ENCODE assay signal across 28 cellular contexts in genomic region chr21:42027085-42027803, GRCh38. TPM values are rescaled to one million over a fixed set of nuclear protein-coding genes. Genes with fewer than 3 reads are reported as not detected.
DNase-seq lines count a peak whose midpoint lies in the region; ATAC-seq and TF ChIP-seq lines count a peak whose summit lies in the region.
"Had no signal": no experiment of that assay in that cellular context is flagged by ENCODE, and none has a peak within 500 bp of the region (broad histone marks: within the 10 kb centered on the region; RNA-seq: fewer than 3 reads in every experiment).

No MANE protein-coding gene starts in this region.

- H3K4ac ChIP-seq in IMR-90 (ENCODE audit: low read depth, low read length) (peak overlapping the region; percentile 85), mesenchymal stem cell (ENCODE audit: low read depth in 1 of 2, low read length in 2 of 2) (no peak overlapping the region)

- peak overlapping the region in 1 of 5 experiments; percentile 11 for H3K4me3 Mint-ChIP-seq in brain
- H3K4me3 Mint-ChIP-seq: activated CD4-positive, alpha-beta memory T cell treated with anti-CD3 and anti-CD28 coated beads, Interleukin-2, amount 10 ng/mL, durations not matched to agents 7 days and 5 days; activated naive CD4-positive, alpha-beta T cell treated with anti-CD3 and anti-CD28 coated beads for 36 hours; T-helper 1 cell treated with Interleukin-12 subunit alpha and Interleukin-12 subunit beta and Interleukin-4 antibody, amounts not matched to agents 30 μg/mL and 1 μg/mL, for 36 hours; type B pancreatic cell had no signal

- dilution Hi-C loops in IMR-90 (cut with HindIII; ENCODE audit: low sequenced_read_pairs, unreplicated experiment): no loop called here

- no peaks in the 10 kb centered on the region for H4K20me1 ChIP-seq in IMR-90 (ENCODE audit: insufficient read depth, low read length)
- H4K20me1 ChIP-seq: BLaER1 treated with 17β-estradiol and CSF1 and Interleukin-3, amounts not matched to agents 10 nM and 100 nM had no signal

- POLR2A ChIA-PET in IMR-90 (lab: Charles Lee; ENCODE audit: unreplicated experiment): no interaction called here

- H3K27me3 ChIP-seq in IMR-90 (ENCODE audit: control insufficient read depth, insufficient read depth, low read length): no peaks in the 10 kb centered on the region
- H3K27me3 ChIP-seq in mesenchymal stem cell (ENCODE audit: control insufficient read depth in 1 of 2, insufficient read depth in 1 of 2, low read length in 2 of 2): peaks cover 0 to 32% of the 10 kb centered on the region in 2 experiments
- H3K27me3 ChIP-seq in thoracic aorta (replicated peaks; ENCODE audit: insufficient read depth): no peaks in the 10 kb centered on the region
- H3K27me3 ChIP-seq: BLaER1 treated with 17β-estradiol and CSF1 and Interleukin-3, amounts not matched to agents 10 nM and 100 nM; left lung; MG63 had no signal

- H3K9ac ChIP-seq in IMR-90 (ENCODE audit: low read depth, low read length): no peak overlapping the region
- no peak overlapping the region for H3K9ac ChIP-seq in mesenchymal stem cell (ENCODE audit: low read length)
- H3K9ac ChIP-seq: BLaER1 treated with 17β-estradiol and CSF1 and Interleukin-3, amounts not matched to agents 10 nM and 100 nM; KMS-11; SK-N-SH had no signal

- H2BK15ac ChIP-seq in IMR-90 (ENCODE audit: low read depth, low read length) (peak overlapping the region; percentile 98), mesenchymal stem cell (ENCODE audit: low read depth, poor library complexity, severe bottlenecking) (peak overlapping the region; percentile 74)

- no peak for DNase-seq in IMR-90
- no peak for DNase-seq in mesenchymal stem cell
- DNase-seq in thoracic aorta (ENCODE audit: low spot score): no peak
- no peak for DNase-seq in ACHN
- no peak for DNase-seq in T-helper 1 cell
- DNase-seq: activated CD4-positive, alpha-beta memory T cell treated with anti-CD3 and anti-CD28 coated beads, Interleukin-2, amount 10 ng/mL, durations not matched to agents 7 days and 5 days; activated CD4-positive, CD25-positive, alpha-beta regulatory T cell treated with anti-CD3 and anti-CD28 coated beads, Interleukin-2, amount 50 U/mL, for 72 hours; activated naive CD4-positive, alpha-beta T cell treated with anti-CD3 and anti-CD28 coated beads for 36 hours; effector CD8-positive, alpha-beta T cell; left lung; MG63; NCI-H2029 treated with DMSO at 0.1 percent for 48 hours; NCI-H524 treated with DMSO at 0.1 percent for 48 hours; nucleus accumbens; SK-N-SH; stimulated activated CD4-positive, alpha-beta T cell treated with anti-CD3 and anti-CD28 coated beads, Interleukin-4, amount 100 ng/mL, for 24 hours had no signal

- TF ChIP-seq CTCF in IMR-90 (conservative IDR thresholded peaks at IDR 0.05; ENCODE audit: low read depth, low read length) (no peak), brain (conservative IDR thresholded peaks at IDR 0.05) (no peak), thoracic aorta (IDR thresholded peaks at IDR 0.05) (no peak)

- no peak overlapping the region for H3K56ac ChIP-seq in IMR-90 (ENCODE audit: extremely low read depth, insufficient read depth, low read length)

- H2BK120ac ChIP-seq in IMR-90 (ENCODE audit: low read depth, low read length) (peak overlapping the region; percentile 60), mesenchymal stem cell (ENCODE audit: low read depth, low read length) (no peak overlapping the region)

- H3K4me1 Mint-ChIP-seq in brain: peaks cover 66% of the 10 kb centered on the region
- H3K4me1 Mint-ChIP-seq: activated CD4-positive, alpha-beta memory T cell treated with anti-CD3 and anti-CD28 coated beads, Interleukin-2, amount 10 ng/mL, durations not matched to agents 7 days and 5 days had no signal

- intact Hi-C loops in IMR-90 (cut with micrococcal nuclease): no loop called here

- peaks cover 0 to 4% (median 0%) of the 10 kb centered on the region in 5 experiments for H3K9me3 Mint-ChIP-seq in brain
- H3K9me3 Mint-ChIP-seq: activated naive CD4-positive, alpha-beta T cell treated with anti-CD3 and anti-CD28 coated beads for 36 hours; T-helper 1 cell treated with Interleukin-12 subunit alpha and Interleukin-12 subunit beta and Interleukin-4 antibody, amounts not matched to agents 30 μg/mL and 1 μg/mL, for 36 hours; type B pancreatic cell had no signal

- H3K14ac ChIP-seq in IMR-90 (replicated peaks; ENCODE audit: low read depth, low read length) (peak overlapping the region; percentile 73; the same call in 1 of the 2 replicates), mesenchymal stem cell (ENCODE audit: low read length in 2 of 2) (peak overlapping the region in 1 of 2 experiments; percentile 96)

- BruUV-seq in IMR-90 (replicated peaks; lab: Mats Ljungman, UMichigan): no TSS peak

- H2BK5ac ChIP-seq in IMR-90 (ENCODE audit: low read depth, low read length, poor library complexity, severe bottlenecking) (peak overlapping the region; percentile 96), mesenchymal stem cell (ENCODE audit: low read depth, low read length, poor library complexity, severe bottlenecking) (no peak overlapping the region)

- 81% methylated on average over 4 of the region's 6 CpGs; no CpG with 5 or more reads in 1 of the 2 experiments for WGBS in IMR-90 (ENCODE audit: extremely low coverage in 2 of 2, insufficient read length in 1 of 2), 2 experiments
- WGBS in mesenchymal stem cell: 90% methylated on average over 6 of the region's 6 CpGs

- H2AFZ ChIP-seq in IMR-90 (replicated peaks; ENCODE audit: low read length, poor library complexity) (no peak overlapping the region), mesenchymal stem cell (ENCODE audit: low read depth, low read length) (no peak overlapping the region)

- H3K27ac Mint-ChIP-seq in brain: peak overlapping the region; percentile 19 to 99 (median 96)
- H3K27ac Mint-ChIP-seq: activated CD4-positive, alpha-beta memory T cell treated with anti-CD3 and anti-CD28 coated beads, Interleukin-2, amount 10 ng/mL, durations not matched to agents 7 days and 5 days; activated naive CD4-positive, alpha-beta T cell treated with anti-CD3 and anti-CD28 coated beads for 36 hours; T-helper 1 cell treated with Interleukin-12 subunit alpha and Interleukin-12 subunit beta and Interleukin-4 antibody, amounts not matched to agents 30 μg/mL and 1 μg/mL, for 36 hours; type B pancreatic cell had no signal

- H3K23ac ChIP-seq in IMR-90 (ENCODE audit: low read depth, low read length) (no peak overlapping the region), mesenchymal stem cell (ENCODE audit: low read length in 2 of 2) (peak overlapping the region in 1 of 2 experiments; percentile 34)

- CTCF ChIA-PET in IMR-90 (lab: Yijun Ruan, JAX): no interaction called here

- no peak overlapping the region for H3K27ac ChIP-seq in IMR-90 (ENCODE audit: insufficient read depth, low read length)
- H3K27ac ChIP-seq in mesenchymal stem cell (ENCODE audit: low read length, poor library complexity, severe bottlenecking): no peak overlapping the region
- peak overlapping the region; percentile 62 to 63 for H3K27ac ChIP-seq in thoracic aorta
- H3K27ac ChIP-seq: BLaER1 treated with 17β-estradiol and CSF1 and Interleukin-3, amounts not matched to agents 10 nM and 100 nM; epithelial cell of prostate; KMS-11; left lung; prostate gland had no signal

- H2AK9ac ChIP-seq in IMR-90 (replicated peaks; ENCODE audit: low read depth, low read length, poor library complexity): no peak overlapping the region

- H4K8ac ChIP-seq in IMR-90 (ENCODE audit: low read depth in 2 of 2, low read length in 2 of 2) (peak overlapping the region; percentile 56 to 93; a peak in 3 of 4 replicates), mesenchymal stem cell (ENCODE audit: low read length) (peak overlapping the region; percentile 23)

- H3K4me2 ChIP-seq in IMR-90 (ENCODE audit: low read depth, low read length) (no peak overlapping the region), mesenchymal stem cell (ENCODE audit: low read length, poor library complexity, severe bottlenecking) (no peak overlapping the region)
- H3K4me2 ChIP-seq: BLaER1 treated with 17β-estradiol and CSF1 and Interleukin-3, amounts not matched to agents 10 nM and 100 nM; KMS-11; SK-N-SH had no signal

- H2AK5ac ChIP-seq in IMR-90 (ENCODE audit: low read depth, low read length): peak overlapping the region; percentile 86
- no peak overlapping the region for H2AK5ac ChIP-seq in mesenchymal stem cell (ENCODE audit: low read length, severe bottlenecking)

- ATAC-seq in IMR-90 (ENCODE audit: low read depth) (no peak), thoracic aorta (ENCODE audit: insufficient number of reproducible peaks, low FRiP score, low read depth) (no peak), GM21515 (IDR thresholded peaks at IDR 0.05; ENCODE audit: unreplicated experiment) (no peak), HG03039 (IDR thresholded peaks at IDR 0.05; ENCODE audit: unreplicated experiment) (no peak)
- ATAC-seq: left lung, Right ventricle myocardium inferior had no signal

- TF ChIP-seq POLR2A in IMR-90 (IDR thresholded peaks at IDR 0.05; ENCODE audit: low read depth, low read length): no peak

- H3K27me3 Mint-ChIP-seq in brain: no peaks in the 10 kb centered on the region

- H3K36me3 ChIP-seq in IMR-90 (ENCODE audit: control insufficient read depth, insufficient read depth, low read length) (no peaks in the 10 kb centered on the region), mesenchymal stem cell (ENCODE audit: control insufficient read depth in 1 of 2, insufficient read depth in 2 of 2, low read depth in 1 of 2, low read length in 2 of 2) (peaks cover 0 to 4% of the 10 kb centered on the region in 2 experiments), thoracic aorta (no peaks in the 10 kb centered on the region)
- H3K36me3 ChIP-seq: BLaER1 treated with 17β-estradiol and CSF1 and Interleukin-3, amounts not matched to agents 10 nM and 100 nM; left lung; MG63; prostate gland had no signal

- no peak for TF ChIP-seq RAD21 in IMR-90 (IDR thresholded peaks at IDR 0.05; ENCODE audit: low read length)

- H4K91ac ChIP-seq in IMR-90 (ENCODE audit: insufficient read depth, low read depth, low read length) (peak overlapping the region; percentile 70; the same call in 1 of the 2 replicates), mesenchymal stem cell (ENCODE audit: low read length) (peak overlapping the region; percentile 82)

- H3K4me3 ChIP-seq in IMR-90 (ENCODE audit: insufficient read depth, low read depth, low read length): no peak overlapping the region
- H3K4me3 ChIP-seq in mesenchymal stem cell (ENCODE audit: insufficient read depth in 1 of 2, low read depth in 1 of 2, low read length in 2 of 2): no peak overlapping the region
- no peak overlapping the region for H3K4me3 ChIP-seq in thoracic aorta
- H3K4me3 ChIP-seq: BLaER1 treated with 17β-estradiol and CSF1 and Interleukin-3, amounts not matched to agents 10 nM and 100 nM; left lung; MG63; prostate gland had no signal

- H2BK20ac ChIP-seq in IMR-90 (ENCODE audit: low read depth, low read length): peak overlapping the region; percentile 70

- in situ Hi-C loops in IMR-90 (cut with MboI; ENCODE audit: low sequenced_read_pairs) (no loop called here), ACHN (cut with HindIII; ENCODE audit: low pct_ligation_motif_present, low pct_unique_long_range_greater_than_20kb, low sequenced_read_pairs) (no loop called here)

- H3K18ac ChIP-seq in IMR-90 (ENCODE audit: low read depth, low read length) (peak overlapping the region; percentile 57), mesenchymal stem cell (ENCODE audit: low read depth in 1 of 2, low read length in 2 of 2) (peak overlapping the region in 1 of 2 experiments; percentile 25)

- peak overlapping the region; percentile 14 to 70 for H2BK12ac ChIP-seq in mesenchymal stem cell (ENCODE audit: low read length in 2 of 2)

- H3K9me3 ChIP-seq in IMR-90 (ENCODE audit: control insufficient read depth, insufficient read depth, low read length): no peaks in the 10 kb centered on the region
- H3K9me3 ChIP-seq in mesenchymal stem cell (ENCODE audit: control insufficient read depth, low read length): no peaks in the 10 kb centered on the region
- no peaks in the 10 kb centered on the region for H3K9me3 ChIP-seq in thoracic aorta
- H3K9me3 ChIP-seq: BLaER1 treated with 17β-estradiol and CSF1 and Interleukin-3, amounts not matched to agents 10 nM and 100 nM; left lung; MG63; prostate gland; SK-N-SH had no signal

- H3K36me3 Mint-ChIP-seq in brain: no peaks in the 10 kb centered on the region
- H3K36me3 Mint-ChIP-seq: type B pancreatic cell had no signal

- H4K5ac ChIP-seq in IMR-90 (ENCODE audit: low read depth, low read length): peak overlapping the region; percentile 66

- H3K4me1 ChIP-seq in IMR-90 (ENCODE audit: control insufficient read depth, insufficient read depth, low read length): peaks cover 13% of the 10 kb centered on the region
- H3K4me1 ChIP-seq in mesenchymal stem cell (ENCODE audit: control insufficient read depth, insufficient read depth, low read depth, low read length): peaks cover 12% of the 10 kb centered on the region
- peaks cover 0 to 17% of the 10 kb centered on the region in 2 donors for H3K4me1 ChIP-seq in thoracic aorta (ENCODE audit: control insufficient read depth in 1 of 2, low read depth in 2 of 2)
- H3K4me1 ChIP-seq: left lung, prostate gland had no signal

- peaks cover 26% of the 10 kb centered on the region for H3K9me1 ChIP-seq in IMR-90 (ENCODE audit: insufficient read depth, low read length)

- H3K79me1 ChIP-seq in IMR-90 (ENCODE audit: low read depth in 1 of 2, low read length in 2 of 2): peaks cover 3 to 4% of the 10 kb centered on the region in 2 experiments; a peak in 2 of 4 replicates
- no peaks in the 10 kb centered on the region for H3K79me1 ChIP-seq in mesenchymal stem cell (replicated peaks; ENCODE audit: low read length, poor library complexity, severe bottlenecking)

RNA-seq across cellular contexts. Expression of gene ZBTB21, which starts 17.1 kb away (rescaled TPM):
- total RNA-seq in IMR-90 (2012; rRNA removed) (12.0 and 13.6 TPM in 2 replicates), thoracic aorta (10 to 100 TPM; 16.5 to 23.8 TPM)
- polyA plus RNA-seq in IMR-90 (2012; rRNA removed) (6.8 and 7.8 TPM in 2 replicates), brain (ENCODE audit: insufficient read depth, low read depth, low replicate concordance) (8.6 TPM)
- 2.4 and 2.8 TPM in 2 replicates for polyA plus RNA-seq in IMR-90 (2012; cell fraction: cytosol; rRNA removed)
- polyA plus RNA-seq in IMR-90 (2012; cell fraction: nucleus; rRNA removed; ENCODE audit: low replicate concordance): 4.6 and 22.7 TPM in 2 replicates
- 9.7 TPM for polyA plus RNA-seq in mesenchymal stem cell (2013, experiment 1 of 2)
- 9.5 TPM for polyA plus RNA-seq in mesenchymal stem cell (2013, experiment 2 of 2)

RNA-seq across cellular contexts. Expression of gene UMODL1, which starts 43.9 kb away (rescaled TPM):
- total RNA-seq in IMR-90 (2012; rRNA removed): not detected in 2 replicates
- polyA plus RNA-seq in IMR-90 (2012; rRNA removed): 0.02 TPM in 1 of 2 replicates, not detected in the other
- polyA plus RNA-seq in IMR-90 (2012; cell fraction: cytosol; rRNA removed): 0.03 TPM in 1 of 2 replicates, not detected in the other
- 0.04 and 0.07 TPM in 2 replicates for polyA plus RNA-seq in IMR-90 (2012; cell fraction: nucleus; rRNA removed; ENCODE audit: low replicate concordance)
- 3.3 TPM for polyA plus RNA-seq in brain (ENCODE audit: insufficient read depth, low read depth, low replicate concordance)
- 0.07 TPM for polyA plus RNA-seq in mesenchymal stem cell (2013, experiment 1 of 2)
- 0.07 TPM for polyA plus RNA-seq in mesenchymal stem cell (2013, experiment 2 of 2)
- total RNA-seq in thoracic aorta: under 1 TPM in 1 of 2 donors, not detected in 1; 0.14 TPM
- total RNA-seq: activated naive CD4-positive, alpha-beta T cell treated with anti-CD3 and anti-CD28 coated beads for 36 hours; chondrocyte; H4; Right ventricle myocardium inferior had no signal
- polyA plus RNA-seq: SK-N-SH had no signal

Comparison
In these comparisons a context has a peak if more than half of its experiments do, and no peak if none do; other contexts are left out.
1. H3K27ac ChIP-seq: peak in thoracic aorta (2 of 2); none in IMR-90 (single experiment) and mesenchymal stem cell (single experiment).